Comparison of ENCODE assay signal across 16 cellular contexts in genomic region chr6:79878142-79878748, GRCh38.
DNase-seq lines count a peak whose midpoint lies in the region; ATAC-seq, FAIRE-seq and TF ChIP-seq lines count a peak whose summit lies in the region.
"Had no signal": no experiment of that assay in that cellular context is flagged by ENCODE, and none has a peak within 500 bp of the region (broad histone marks: within the 10 kb centered on the region; RNA-seq: fewer than 3 reads in every experiment).

No MANE protein-coding gene starts in this region.

- H3K36me3 ChIP-seq in bronchial epithelial cell (ENCODE audit: control insufficient read depth, insufficient read depth, low read length) (no peaks in the 10 kb centered on the region), stomach (no peaks in the 10 kb centered on the region)
- H3K36me3 ChIP-seq: cardiac muscle cell had no signal

- intact Hi-C loops in right cardiac atrium (cut with DNase I) (no loop called here), stomach (cut with DNase I; ENCODE audit: low total_unique reads) (no loop called here)

- TF ChIP-seq CTCF in bronchial epithelial cell (IDR thresholded peaks at IDR 0.05; ENCODE audit: insufficient read depth, low read length, severe bottlenecking) (no peak), stomach (IDR thresholded peaks at IDR 0.05) (no peak), omental fat pad (IDR thresholded peaks at IDR 0.05) (no peak)

- no peak for TF ChIP-seq POLR2A in stomach (IDR thresholded peaks at IDR 0.05)

- DNase-seq in NCI-H2196 (lab: John Stamatoyannopoulos, UW; ENCODE audit: unreplicated experiment) = peak; percentile 31
- peak; percentile 58 for DNase-seq in bronchial epithelial cell (ENCODE audit: low read depth)
- peak; percentile 32 to 68 (median 64) for DNase-seq in right cardiac atrium
- DNase-seq in stomach = peak; percentile 52
- no peak for DNase-seq in activated T-cell treated with anti-CD3 and anti-CD28 coated beads for 4 hours
- no peak for DNase-seq in stimulated activated naive CD4-positive, alpha-beta T cell (lab: John Stamatoyannopoulos, UW)
- no peak for DNase-seq in omental fat pad (ENCODE audit: low spot score)
- DNase-seq: activated CD4-positive, alpha-beta T cell treated with anti-CD3 and anti-CD28 coated beads, Interleukin-2, amount 10 ng/mL, durations not matched to agents 7 days and 5 days; activated naive CD8-positive, alpha-beta T cell treated with anti-CD3 and anti-CD28 coated beads for 36 hours; effector memory CD8-positive, alpha-beta T cell; NCI-H226; stimulated activated CD4-positive, alpha-beta T cell treated with anti-CD3 and anti-CD28 coated beads, Interleukin-12 subunit alpha, Interleukin-12 subunit beta, amount 100 ng/mL, for 4 hours; T1000 had no signal

- H3K27me3 ChIP-seq in bronchial epithelial cell (ENCODE audit: control insufficient read depth, insufficient read depth, low read length) = no peaks in the 10 kb centered on the region
- no peaks in the 10 kb centered on the region for H3K27me3 ChIP-seq in right cardiac atrium (ENCODE audit: control insufficient read depth, insufficient read depth)
- H3K27me3 ChIP-seq in stomach = no peaks in the 10 kb centered on the region
- H3K27me3 ChIP-seq: cardiac muscle cell had no signal

- no peak for TF ChIP-seq EP300 in stomach (IDR thresholded peaks at IDR 0.05)

- 78% methylated on average over 6 of the region's 6 CpGs for WGBS in right cardiac atrium
- 79 to 91% (median 85%) methylated on average over 5 to 6 of the region's 6 CpGs for WGBS in stomach, 5 donors

- H3K27ac ChIP-seq in right cardiac atrium (ENCODE audit: low read length) (no peak overlapping the region), stomach (no peak overlapping the region)
- H3K27ac ChIP-seq: cardiac muscle cell had no signal

- H3K4me3 ChIP-seq in bronchial epithelial cell (ENCODE audit: low read depth, low read length) (no peak overlapping the region), right cardiac atrium (ENCODE audit: low read length) (no peak overlapping the region), stomach (no peak overlapping the region)
- H3K4me3 ChIP-seq: cardiac muscle cell had no signal

- H3K4me1 ChIP-seq in right cardiac atrium (ENCODE audit: control insufficient read depth, insufficient read depth, low read length) = no peaks in the 10 kb centered on the region
- no peaks in the 10 kb centered on the region for H3K4me1 ChIP-seq in stomach

- peak; percentile 62 to 79 for ATAC-seq in right cardiac atrium
- ATAC-seq in omental fat pad (ENCODE audit: low FRiP score) = no peak
- ATAC-seq: effector memory CD8-positive, alpha-beta T cell had no signal

- no peak for FAIRE-seq in bronchial epithelial cell (lab: Jason Lieb, UNC)
- FAIRE-seq: GM19239, islet of Langerhans had no signal

- H3K9me3 ChIP-seq in right cardiac atrium (ENCODE audit: control insufficient read depth, low read length) (no peaks in the 10 kb centered on the region), stomach (peaks cover 0 to 5% (median 0%) of the 10 kb centered on the region in 4 donors)

Comparison
In these comparisons a context has a peak if more than half of its experiments do, and no peak if none do; other contexts are left out.
1. DNase-seq: peak in NCI-H2196 (single experiment), bronchial epithelial cell (single experiment), right cardiac atrium (3 of 3) and stomach (single experiment); none in activated T-cell treated with anti-CD3 and anti-CD28 coated beads for 4 hours (single experiment), stimulated activated naive CD4-positive, alpha-beta T cell (0 of 6) and omental fat pad (single experiment).